In genomic region chr5:36168737-36169136, GRCh38 we compare ENCODE assay signal across 16 cellular contexts. TPM values are rescaled to one million over a fixed set of nuclear protein-coding genes. Genes with fewer than 3 reads are reported as not detected.
DNase-seq lines count a peak whose midpoint lies in the region; ATAC-seq and TF ChIP-seq lines count a peak whose summit lies in the region.
"Had no signal": no experiment of that assay in that cellular context is flagged by ENCODE, and none has a peak within 500 bp of the region (broad histone marks: within the 10 kb centered on the region; RNA-seq: fewer than 3 reads in every experiment).

No MANE protein-coding gene starts in this region.

- CTCF ChIA-PET in activated naive CD4-positive, alpha-beta T cell treated with anti-CD3 and anti-CD28 coated beads, Interleukin-2, amount 10 ng/mL, durations not matched to agents 7 days and 5 days (lab: Charles Lee), result interaction anchor here (1.2 kb wide), 1 partner anchor 16 kb away, joined by 4 read pairs; no protein-coding TSS in a partner anchor

- H3K4me3 ChIP-seq in fibroblast of villous mesenchyme (ENCODE audit: low read depth, low read length) (no peak overlapping the region), aorta (ENCODE audit: low read length in 2 of 2) (no peak overlapping the region), dorsolateral prefrontal cortex (no peak overlapping the region), WERI-Rb-1 (ENCODE audit: low read depth, low read length) (no peak overlapping the region)

- no peak for DNase-seq in activated naive CD4-positive, alpha-beta T cell treated with anti-CD3 and anti-CD28 coated beads, Interleukin-2, amount 10 ng/mL, durations not matched to agents 7 days and 5 days
- DNase-seq in activated naive CD4-positive, alpha-beta T cell treated with Interleukin-2 at 50 U/mL for 16 hours, result no peak
- no peak for DNase-seq in T-helper 2 cell treated with Interferon-gamma antibody and Interleukin-4, amounts not matched to agents 5 μg/mL and 100 μg/mL, for 36 hours (ENCODE audit: low spot score)
- DNase-seq in fibroblast of villous mesenchyme (ENCODE audit: low read depth) (peak; percentile 38), aorta (no peak), dorsolateral prefrontal cortex (no peak), WERI-Rb-1 (no peak)
- DNase-seq: EL, GOT3, NCI-H1048, NCI-H146, NCI-H2081 treated with DMSO at 0.1 percent for 48 hours, NCI-H510A treated with DMSO at 0.1 percent for 48 hours, NCI-H82, Right ventricle myocardium superior had no signal

- H3K27me3 Mint-ChIP-seq in activated naive CD4-positive, alpha-beta T cell treated with anti-CD3 and anti-CD28 coated beads, Interleukin-2, amount 10 ng/mL, durations not matched to agents 7 days and 5 days, result no peaks in the 10 kb centered on the region
- no peaks in the 10 kb centered on the region for H3K27me3 Mint-ChIP-seq in T-helper 2 cell treated with Interferon-gamma antibody and Interleukin-4, amounts not matched to agents 5 μg/mL and 100 μg/mL, for 36 hours (ENCODE audit: low read depth)

- peaks cover 5 to 11% of the 10 kb centered on the region in 2 donors for H3K36me3 ChIP-seq in aorta (ENCODE audit: control insufficient read depth in 1 of 2, insufficient read depth in 2 of 2, low read length in 1 of 2)
- peaks cover 99% of the 10 kb centered on the region for H3K36me3 ChIP-seq in WERI-Rb-1

- TF ChIP-seq CTCF in fibroblast of villous mesenchyme (IDR thresholded peaks at IDR 0.05; ENCODE audit: insufficient read depth, low read depth, low read length) (no peak), dorsolateral prefrontal cortex (IDR thresholded peaks at IDR 0.05 in 54 of 56, conservative IDR thresholded peaks at IDR 0.05 in 2 of 56; ENCODE audit: low read depth in 1 of 56, partially characterized antibody in 56 of 56) (no peak), WERI-Rb-1 (IDR thresholded peaks at IDR 0.05; ENCODE audit: low read depth, low read length) (no peak)

- ATAC-seq in aorta (ENCODE audit: low FRiP score), result no peak

- WGBS in aorta, 2 donors, result 96 to 99% methylated on average over 4 of the region's 4 CpGs

- peak overlapping the region; percentile 22 for H3K27ac Mint-ChIP-seq in activated naive CD4-positive, alpha-beta T cell treated with anti-CD3 and anti-CD28 coated beads, Interleukin-2, amount 10 ng/mL, durations not matched to agents 7 days and 5 days
- H3K27ac Mint-ChIP-seq in T-helper 2 cell treated with Interferon-gamma antibody and Interleukin-4, amounts not matched to agents 5 μg/mL and 100 μg/mL, for 36 hours, result peak overlapping the region; percentile 79

- intact Hi-C loops in aorta (cut with DNase I) (no loop called here), dorsolateral prefrontal cortex (cut with DNase I) (no loop called here)

- peaks cover 55% of the 10 kb centered on the region for H3K36me3 Mint-ChIP-seq in activated naive CD4-positive, alpha-beta T cell treated with anti-CD3 and anti-CD28 coated beads, Interleukin-2, amount 10 ng/mL, durations not matched to agents 7 days and 5 days
- peaks cover 62% of the 10 kb centered on the region for H3K36me3 Mint-ChIP-seq in T-helper 2 cell treated with Interferon-gamma antibody and Interleukin-4, amounts not matched to agents 5 μg/mL and 100 μg/mL, for 36 hours (ENCODE audit: low read depth)

- no peaks in the 10 kb centered on the region for H3K4me1 ChIP-seq in aorta (ENCODE audit: control insufficient read depth in 1 of 2, insufficient read depth in 2 of 2, low read length in 2 of 2)

- peaks cover 21% of the 10 kb centered on the region for H3K4me1 Mint-ChIP-seq in activated naive CD4-positive, alpha-beta T cell treated with anti-CD3 and anti-CD28 coated beads, Interleukin-2, amount 10 ng/mL, durations not matched to agents 7 days and 5 days
- peaks cover 11% of the 10 kb centered on the region for H3K4me1 Mint-ChIP-seq in T-helper 2 cell treated with Interferon-gamma antibody and Interleukin-4, amounts not matched to agents 5 μg/mL and 100 μg/mL, for 36 hours (ENCODE audit: low read depth)

- no peak overlapping the region for H3K4me3 Mint-ChIP-seq in activated naive CD4-positive, alpha-beta T cell treated with anti-CD3 and anti-CD28 coated beads, Interleukin-2, amount 10 ng/mL, durations not matched to agents 7 days and 5 days
- peak overlapping the region; percentile 37 for H3K4me3 Mint-ChIP-seq in T-helper 2 cell treated with Interferon-gamma antibody and Interleukin-4, amounts not matched to agents 5 μg/mL and 100 μg/mL, for 36 hours

- H3K27me3 ChIP-seq in aorta (ENCODE audit: control insufficient read depth in 1 of 2, insufficient read depth in 2 of 2, low read length in 1 of 2) (no peaks in the 10 kb centered on the region), dorsolateral prefrontal cortex (no peaks in the 10 kb centered on the region), WERI-Rb-1 (ENCODE audit: insufficient read depth, low read depth, severe bottlenecking) (no peaks in the 10 kb centered on the region)

- H3K9me3 ChIP-seq in aorta (ENCODE audit: control insufficient read depth, low read length), result no peaks in the 10 kb centered on the region
- no peaks in the 10 kb centered on the region for H3K9me3 ChIP-seq in WERI-Rb-1 (ENCODE audit: severe bottlenecking)

- no peaks in the 10 kb centered on the region for H3K9me3 Mint-ChIP-seq in activated naive CD4-positive, alpha-beta T cell treated with anti-CD3 and anti-CD28 coated beads, Interleukin-2, amount 10 ng/mL, durations not matched to agents 7 days and 5 days
- H3K9me3 Mint-ChIP-seq in T-helper 2 cell treated with Interferon-gamma antibody and Interleukin-4, amounts not matched to agents 5 μg/mL and 100 μg/mL, for 36 hours, result no peaks in the 10 kb centered on the region

- H3K27ac ChIP-seq in aorta (ENCODE audit: low read depth in 1 of 2, low read length in 2 of 2), result no peak overlapping the region
- peak overlapping the region in 5 of 59 donors; percentile 6 to 89 (median 13) for H3K27ac ChIP-seq in dorsolateral prefrontal cortex
- no peak overlapping the region for H3K27ac ChIP-seq in WERI-Rb-1
- H3K27ac ChIP-seq: C4-2B had no signal

RNA-seq across cellular contexts. Expression of gene SKP2, which starts 16.8 kb away (rescaled TPM):
- 36.7 and 142 TPM in 2 replicates for total RNA-seq in fibroblast of villous mesenchyme
- 10 to 100 TPM in 1 of 2 donors, 1 to 10 TPM in 1; 8.8 to 16.1 TPM for total RNA-seq in aorta
- polyA plus RNA-seq in aorta, result 1 to 10 TPM; 3.9 to 5.0 TPM
- 10 to 100 TPM; 11.3 to 30.0 (median 19.1) TPM for total RNA-seq in dorsolateral prefrontal cortex

RNA-seq across cellular contexts. Expression of gene LMBRD2, which starts 17.1 kb away (rescaled TPM):
- 12.9 and 23.7 TPM in 2 replicates for total RNA-seq in fibroblast of villous mesenchyme
- total RNA-seq in aorta, result 10 to 100 TPM in 1 of 2 donors, 1 to 10 TPM in 1; 9.8 to 16.3 TPM
- 1 to 10 TPM; 1.8 to 4.6 TPM for polyA plus RNA-seq in aorta
- 10 to 100 TPM; 22.9 to 79.1 (median 51.0) TPM for total RNA-seq in dorsolateral prefrontal cortex
